In the genomic region with DNA sequence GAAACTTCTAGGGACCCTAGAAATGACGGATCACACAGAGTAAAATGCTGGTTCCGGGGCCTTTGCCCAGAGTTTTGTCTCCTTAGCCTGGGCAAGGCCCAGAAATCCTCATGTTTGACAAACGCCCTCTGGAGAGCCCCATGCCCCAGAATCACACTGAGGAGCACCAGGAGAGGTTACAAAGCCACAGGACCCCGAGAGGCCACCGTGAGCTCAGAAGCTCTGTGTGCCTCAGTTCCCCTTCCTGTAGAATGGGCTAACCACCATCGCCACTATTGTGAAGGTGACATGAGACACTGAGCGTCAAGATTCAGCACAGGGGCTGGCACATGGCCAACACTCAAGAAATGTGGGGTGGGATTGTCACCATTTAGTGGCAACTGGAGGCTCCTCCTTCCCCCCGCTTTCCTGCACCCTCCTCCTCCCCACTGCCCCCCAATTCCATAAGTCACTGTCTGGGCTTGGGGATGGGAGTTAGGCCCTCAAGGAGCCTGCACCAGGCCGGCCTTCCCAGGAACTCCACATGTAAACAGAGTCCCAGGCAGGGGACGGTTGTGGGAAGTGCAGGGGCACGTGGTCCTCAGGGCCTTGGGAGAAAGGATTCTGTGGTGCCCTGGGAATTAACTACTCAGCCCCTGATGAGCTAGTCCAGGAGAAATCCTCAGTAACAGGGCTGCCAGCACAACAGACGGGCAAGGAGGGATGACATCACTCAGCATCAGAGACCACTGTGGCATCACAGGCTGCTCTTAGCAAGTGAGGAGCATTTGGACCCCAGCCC, we compare ENCODE assay signal across 20 cellular contexts. TPM values are rescaled to one million over a fixed set of nuclear protein-coding genes. Genes with fewer than 3 reads are reported as not detected.
A peak's percentile ranks its signal among the peaks of the same experiment; 100 is the strongest.
DNase-seq lines count a peak whose midpoint lies in the region; ATAC-seq, FAIRE-seq and TF ChIP-seq lines count a peak whose summit lies in the region.
"Had no signal": no experiment of that assay in that cellular context is flagged by ENCODE, and none has a peak within 500 bp of the region (broad histone marks: within the 10 kb centered on the region; RNA-seq: fewer than 3 reads in every experiment).

No MANE protein-coding gene starts in this region.

- peak overlapping the region; percentile 71 for H4K91ac ChIP-seq in H1 (replicated peaks; ENCODE audit: insufficient read length, low read length)

- no peaks in the 10 kb centered on the region for H3K9me3 ChIP-seq in HEK293 (ENCODE audit: control insufficient read depth, insufficient read depth, low read depth, low read length)
- no peaks in the 10 kb centered on the region for H3K9me3 ChIP-seq in H1 (ENCODE audit: insufficient read depth in 2 of 2, low read depth in 1 of 2, low read length in 1 of 2)
- no peaks in the 10 kb centered on the region for H3K9me3 ChIP-seq in neural progenitor cell (ENCODE audit: low read depth)
- no peaks in the 10 kb centered on the region for H3K9me3 ChIP-seq in smooth muscle cell (replicated peaks; ENCODE audit: low read depth)
- H3K9me3 ChIP-seq: gastrocnemius medialis, lower lobe of right lung had no signal

- H3K9me3 Mint-ChIP-seq in activated CD4-positive, alpha-beta T cell treated with anti-CD3 and anti-CD28 coated beads, Interleukin-2, amount 10 ng/mL, durations not matched to agents 24 days and 14 days, result no peaks in the 10 kb centered on the region
- H3K9me3 Mint-ChIP-seq in activated CD4-positive, alpha-beta T cell treated with anti-CD3 and anti-CD28 coated beads for 36 hours (ENCODE audit: low read depth), result no peaks in the 10 kb centered on the region
- no peaks in the 10 kb centered on the region for H3K9me3 Mint-ChIP-seq in neural progenitor cell
- H3K9me3 Mint-ChIP-seq: stimulated activated memory B cell treated with anti-CD40 and anti-IgM and Interleukin-4, amounts not matched to agents 10 μg/mL and 1 μg/mL and 100 μg/mL, for 72 hours had no signal

- peaks cover 16% of the 10 kb centered on the region for H3K4me1 Mint-ChIP-seq in activated CD4-positive, alpha-beta T cell treated with anti-CD3 and anti-CD28 coated beads, Interleukin-2, amount 10 ng/mL, durations not matched to agents 24 days and 14 days
- H3K4me1 Mint-ChIP-seq in activated CD4-positive, alpha-beta T cell treated with anti-CD3 and anti-CD28 coated beads for 36 hours, result peaks cover 7% of the 10 kb centered on the region
- peaks cover 14% of the 10 kb centered on the region for H3K4me1 Mint-ChIP-seq in neural progenitor cell

- H3K27me3 ChIP-seq in H1 (replicated peaks in 1 of 4; ENCODE audit: control insufficient read depth in 3 of 4, extremely low read depth in 1 of 4, insufficient read depth in 3 of 4, low read length in 3 of 4), result peaks cover 1 to 18% (median 16%) of the 10 kb centered on the region in 4 experiments
- peaks cover 31% of the 10 kb centered on the region for H3K27me3 ChIP-seq in neural progenitor cell
- H3K27me3 ChIP-seq in smooth muscle cell (ENCODE audit: low read depth), result peaks cover 17% of the 10 kb centered on the region

- H4K20me1 ChIP-seq in H1 (replicated peaks in 1 of 2; ENCODE audit: control insufficient read depth in 1 of 2, insufficient read depth in 2 of 2, low read length in 2 of 2) (no peaks in the 10 kb centered on the region), neural progenitor cell (ENCODE audit: low read depth) (no peaks in the 10 kb centered on the region), smooth muscle cell (ENCODE audit: low read depth) (no peaks in the 10 kb centered on the region)

- no peak for TF ChIP-seq EP300 in H1 (IDR thresholded peaks at IDR 0.05; ENCODE audit: borderline replicate concordance in 1 of 2, low read depth in 2 of 2, low read length in 2 of 2)

- H3F3A ChIP-seq in neural progenitor cell (ENCODE audit: low read depth) (no peaks in the 10 kb centered on the region), smooth muscle cell (ENCODE audit: low read depth) (no peaks in the 10 kb centered on the region)

- WGBS in H1 (ENCODE audit: extremely low coverage in 1 of 2, insufficient coverage in 1 of 2, insufficient read length in 1 of 2, insufficient replicate concordance in 2 of 2, low coverage in 1 of 2, low lambda C conversion rate in 2 of 2, missing lambda C conversion rate in 1 of 2), 2 experiments, result 91% methylated on average over 11 of the region's 12 CpGs; no CpG with 5 or more reads in 1 of the 2 experiments
- 72% methylated on average over 12 of the region's 12 CpGs for WGBS in smooth muscle cell (ENCODE audit: low lambda C conversion rate)

- TF ChIP-seq CTCF in HEK293 (tag by site-specific recombination; IDR thresholded peaks at IDR 0.05), result no peak
- TF ChIP-seq CTCF in H1 (IDR thresholded peaks at IDR 0.05; ENCODE audit: control extremely low read depth in 1 of 3, insufficient read depth in 1 of 3, low read depth in 1 of 3, low read length in 3 of 3), result no peak
- TF ChIP-seq CTCF in neural progenitor cell (IDR thresholded peaks at IDR 0.05), result no peak
- TF ChIP-seq CTCF in smooth muscle cell (IDR thresholded peaks at IDR 0.05; ENCODE audit: borderline replicate concordance, insufficient read depth, poor library complexity, severe bottlenecking), result no peak

- H2BK5ac ChIP-seq in H1 (ENCODE audit: low read depth, low read length), result peak overlapping the region; percentile 41; the same call in 1 of the 2 replicates

- no peak overlapping the region for H3K4me2 ChIP-seq in H1 (ENCODE audit: insufficient read depth in 1 of 2, low read depth in 2 of 2, low read length in 2 of 2)
- H3K4me2 ChIP-seq in neural progenitor cell, result no peak overlapping the region
- H3K4me2 ChIP-seq in smooth muscle cell, result no peak overlapping the region

- DNase-seq in activated CD4-positive, alpha-beta T cell treated with anti-CD3 and anti-CD28 coated beads, Interleukin-2, amount 10 ng/mL, durations not matched to agents 24 days and 14 days, result no peak
- DNase-seq in activated CD4-positive, alpha-beta T cell treated with anti-CD3 and anti-CD28 coated beads for 36 hours, result no peak
- DNase-seq in H1 (ENCODE audit: low read depth in 1 of 2, low spot score in 2 of 2) (no peak), neural progenitor cell (ENCODE audit: low spot score) (no peak), smooth muscle cell (lab: John Stamatoyannopoulos, UW; ENCODE audit: unreplicated experiment) (no peak), H54 (ENCODE audit: insufficient read length, low spot score) (no peak)
- DNase-seq: activated CD8-positive, alpha-beta memory T cell treated with anti-CD3 and anti-CD28 coated beads, Interleukin-2, amount 50 U/mL, for 4 hours; CD4-positive, CD25-positive, alpha-beta regulatory T cell; gastrocnemius medialis; lower lobe of right lung; NCI-H2029; NCI-H524; PC-3; WERI-Rb-1 had no signal

- H2BK20ac ChIP-seq in H1 (ENCODE audit: low read length), result peak overlapping the region; percentile 88; the same call in 1 of the 2 replicates

- TF ChIP-seq POLR2A in H1 (IDR thresholded peaks at IDR 0.05; ENCODE audit: control extremely low read depth in 1 of 2, low read depth in 2 of 2, low read length in 2 of 2) (no peak), H54 (IDR thresholded peaks at IDR 0.05; ENCODE audit: low read depth, low read length) (no peak)

- H3K27ac Mint-ChIP-seq in activated CD4-positive, alpha-beta T cell treated with anti-CD3 and anti-CD28 coated beads, Interleukin-2, amount 10 ng/mL, durations not matched to agents 24 days and 14 days, result no peak overlapping the region
- H3K27ac Mint-ChIP-seq in activated CD4-positive, alpha-beta T cell treated with anti-CD3 and anti-CD28 coated beads for 36 hours, result no peak overlapping the region
- H3K27ac Mint-ChIP-seq in neural progenitor cell, result peak overlapping the region; percentile 78
- H3K27ac Mint-ChIP-seq: stimulated activated memory B cell treated with anti-CD40 and anti-IgM and Interleukin-4, amounts not matched to agents 10 μg/mL and 1 μg/mL and 100 μg/mL, for 72 hours had no signal

- H3K23me2 ChIP-seq in H1 (ENCODE audit: low read depth, low read length), result peaks cover 3% of the 10 kb centered on the region; the same call in 1 of the 2 replicates

- TF ChIP-seq RAD21 in H1 (IDR thresholded peaks at IDR 0.05 in 1 of 2, conservative IDR thresholded peaks at IDR 0.05 in 1 of 2; ENCODE audit: low read depth in 2 of 2, low read length in 2 of 2), result no peak

- H3K27me3 Mint-ChIP-seq in activated CD4-positive, alpha-beta T cell treated with anti-CD3 and anti-CD28 coated beads, Interleukin-2, amount 10 ng/mL, durations not matched to agents 24 days and 14 days, result peaks cover 33% of the 10 kb centered on the region
- H3K27me3 Mint-ChIP-seq in activated CD4-positive, alpha-beta T cell treated with anti-CD3 and anti-CD28 coated beads for 36 hours, result peaks cover 24% of the 10 kb centered on the region
- peaks cover 25% of the 10 kb centered on the region for H3K27me3 Mint-ChIP-seq in neural progenitor cell (ENCODE audit: insufficient read depth, low read depth)

- H2BK15ac ChIP-seq in H1 (ENCODE audit: low read length), result peak overlapping the region; percentile 32; the same call in 1 of the 2 replicates

- CTCF ChIA-PET in activated CD4-positive, alpha-beta T cell treated with anti-CD3 and anti-CD28 coated beads for 36 hours (lab: Charles Lee), result interaction anchor here (1.1 to 1.6 kb wide), 5 partner anchors 8 to 26 kb away, joined by 4 to 14 read pairs (median 4); no protein-coding TSS in a partner anchor
- CTCF ChIA-PET in HEK293 (lab: Yijun Ruan, JAX) (interaction anchor here (0.7 to 2.1 kb wide), 4 partner anchors 10 to 71 kb away, joined by 3 to 5 read pairs (median 4); no protein-coding TSS in a partner anchor), H1 (lab: Charles Lee; ENCODE audit: partially characterized antibody) (interaction anchor here (0.7 to 5.8 kb wide), 20 partner anchors 9 to 752 kb away, joined by 3 to 49 read pairs (median 6); no protein-coding TSS in a partner anchor)

- no peak overlapping the region for H3K4me3 ChIP-seq in HEK293 (ENCODE audit: low read depth, low read length)
- no peak overlapping the region for H3K4me3 ChIP-seq in H1 (ENCODE audit: extremely low read depth in 1 of 4, insufficient read depth in 2 of 4, low read depth in 3 of 4, low read length in 4 of 4)
- H3K4me3 ChIP-seq in neural progenitor cell, result no peak overlapping the region
- H3K4me3 ChIP-seq in smooth muscle cell, result no peak overlapping the region
- H3K4me3 ChIP-seq: gastrocnemius medialis, skin epidermis had no signal

- H3K79me1 ChIP-seq in H1 (ENCODE audit: low read depth, low read length), result no peaks in the 10 kb centered on the region

- H3K56ac ChIP-seq in H1 (replicated peaks; ENCODE audit: insufficient read length, low read depth, low read length), result no peak overlapping the region

- H3K36me3 ChIP-seq in HEK293 (ENCODE audit: control insufficient read depth in 2 of 2, insufficient read depth in 1 of 2, low read length in 2 of 2), result no peaks in the 10 kb centered on the region
- no peaks in the 10 kb centered on the region for H3K36me3 ChIP-seq in H1 (ENCODE audit: control insufficient read depth in 2 of 4, insufficient read depth in 4 of 4, low read length in 3 of 4)
- H3K36me3 ChIP-seq in neural progenitor cell, result no peaks in the 10 kb centered on the region
- no peaks in the 10 kb centered on the region for H3K36me3 ChIP-seq in smooth muscle cell (ENCODE audit: low read depth)
- H3K36me3 ChIP-seq: gastrocnemius medialis, lower lobe of right lung, WERI-Rb-1 had no signal

- H3K4me3 Mint-ChIP-seq in activated CD4-positive, alpha-beta T cell treated with anti-CD3 and anti-CD28 coated beads, Interleukin-2, amount 10 ng/mL, durations not matched to agents 24 days and 14 days, result peak overlapping the region; percentile 51
- H3K4me3 Mint-ChIP-seq in activated CD4-positive, alpha-beta T cell treated with anti-CD3 and anti-CD28 coated beads for 36 hours, result no peak overlapping the region
- H3K4me3 Mint-ChIP-seq in neural progenitor cell, result peak overlapping the region; percentile 73

- H3K23ac ChIP-seq in H1 (ENCODE audit: insufficient read length), result no peak overlapping the region

- no peaks in the 10 kb centered on the region for H3K4me1 ChIP-seq in HEK293 (ENCODE audit: control insufficient read depth, insufficient read depth, low read length)
- H3K4me1 ChIP-seq in H1 (replicated peaks in 1 of 4; ENCODE audit: control insufficient read depth in 3 of 4, insufficient read depth in 4 of 4, low read length in 3 of 4), result peaks cover 0 to 7% (median 3%) of the 10 kb centered on the region in 4 experiments; a peak in 2 of 7 replicates
- H3K4me1 ChIP-seq in neural progenitor cell, result peaks cover 4% of the 10 kb centered on the region
- H3K4me1 ChIP-seq in smooth muscle cell (ENCODE audit: low read depth), result peaks cover 5% of the 10 kb centered on the region

- 0 out of 2 replicates have a peak overlapping the region, but pooled peaks have one; percentile 44 for H2AK5ac ChIP-seq in H1 (ENCODE audit: low read depth, low read length)

- H2AFZ ChIP-seq in H1 (ENCODE audit: low read length) (no peak overlapping the region; the same call in 1 of the 2 replicates), neural progenitor cell (replicated peaks) (no peak overlapping the region), smooth muscle cell (ENCODE audit: low read depth) (no peak overlapping the region)

- intact Hi-C loops in activated CD4-positive, alpha-beta T cell treated with anti-CD3 and anti-CD28 coated beads, Interleukin-2, amount 10 ng/mL, durations not matched to agents 24 days and 14 days (cut with micrococcal nuclease), result no loop called here
- intact Hi-C loops in activated CD4-positive, alpha-beta T cell treated with anti-CD3 and anti-CD28 coated beads for 36 hours (cut with DNase I, micrococcal nuclease), result no loop called here

- H3K79me2 ChIP-seq in H1 (ENCODE audit: control insufficient read depth in 1 of 2, insufficient read depth in 2 of 2, low read length in 2 of 2) (no peaks in the 10 kb centered on the region), neural progenitor cell (ENCODE audit: low read depth) (no peaks in the 10 kb centered on the region), smooth muscle cell (ENCODE audit: low read depth) (no peaks in the 10 kb centered on the region)

- no peak overlapping the region for H3K4ac ChIP-seq in H1 (replicated peaks; ENCODE audit: insufficient read length, low read depth, low read length)

- H3K27ac ChIP-seq in HEK293 (ENCODE audit: extremely low read depth, low read depth, low read length) (no peak overlapping the region), H1 (ENCODE audit: low read depth, low read length) (no peak overlapping the region), neural progenitor cell (no peak overlapping the region), smooth muscle cell (ENCODE audit: low read depth) (no peak overlapping the region)
- H3K27ac ChIP-seq: gastrocnemius medialis, skin epidermis, WERI-Rb-1 had no signal

- no peak overlapping the region for H4K8ac ChIP-seq in H1 (ENCODE audit: extremely low read depth, insufficient read depth, low read length)

- H3K18ac ChIP-seq in H1 (ENCODE audit: extremely low read depth, low read length), result peak overlapping the region; percentile 65; the same call in 1 of the 2 replicates

- FAIRE-seq in H1 (lab: Jason Lieb, UNC), result no peak
- FAIRE-seq in H54 (lab: Jason Lieb, UNC), result no peak
- FAIRE-seq: endometrium had no signal

- H3K14ac ChIP-seq in H1 (ENCODE audit: insufficient read length), result no peak overlapping the region

- H3K9ac ChIP-seq in H1 (replicated peaks in 1 of 4; ENCODE audit: extremely low read depth in 1 of 4, low read depth in 3 of 4, low read length in 3 of 4) (no peak overlapping the region; a peak in 1 of 7 replicates), neural progenitor cell (no peak overlapping the region), smooth muscle cell (ENCODE audit: low read depth) (no peak overlapping the region)

- H4K5ac ChIP-seq in H1 (ENCODE audit: insufficient read length, low read depth, low read length), result no peak overlapping the region

- no peak overlapping the region for H2BK120ac ChIP-seq in H1 (replicated peaks; ENCODE audit: low read depth, low read length)

- POLR2A ChIA-PET in activated CD4-positive, alpha-beta T cell treated with anti-CD3 and anti-CD28 coated beads for 36 hours (lab: Charles Lee), result no interaction called here
- POLR2A ChIA-PET in HEK293 (lab: Yijun Ruan, JAX) (interaction anchor here (1.8 kb wide), 1 partner anchor 67 kb away, joined by 8 read pairs; a partner anchor contains a TSS), H1 (lab: Charles Lee; ENCODE audit: partially characterized antibody) (interaction anchor here (1.3 to 1.8 kb wide), 6 partner anchors 10 to 83 kb away, joined by 3 to 6 read pairs (median 4); a partner anchor contains a TSS)

- peak overlapping the region; percentile 92; the same call in 1 of the 2 replicates for H2BK12ac ChIP-seq in H1 (ENCODE audit: low read depth, low read length)

- ATAC-seq in activated CD4-positive, alpha-beta T cell treated with anti-CD3 and anti-CD28 coated beads for 36 hours, result no peak
- no peak for ATAC-seq in GM19463 (IDR thresholded peaks at IDR 0.05; ENCODE audit: unreplicated experiment)
- ATAC-seq: PC-3; stimulated activated memory B cell treated with anti-CD40 and anti-IgM and Interleukin-4, amounts not matched to agents 10 μg/mL and 1 μg/mL and 100 μg/mL, for 72 hours had no signal

- no peaks in the 10 kb centered on the region for H3K36me3 Mint-ChIP-seq in activated CD4-positive, alpha-beta T cell treated with anti-CD3 and anti-CD28 coated beads, Interleukin-2, amount 10 ng/mL, durations not matched to agents 24 days and 14 days (ENCODE audit: low read depth)
- no peaks in the 10 kb centered on the region for H3K36me3 Mint-ChIP-seq in activated CD4-positive, alpha-beta T cell treated with anti-CD3 and anti-CD28 coated beads for 36 hours (ENCODE audit: low read depth)
- H3K36me3 Mint-ChIP-seq in neural progenitor cell, result no peaks in the 10 kb centered on the region
- H3K36me3 Mint-ChIP-seq: CD4-positive, CD25-positive, alpha-beta regulatory T cell; stimulated activated memory B cell treated with anti-CD40 and anti-IgM and Interleukin-4, amounts not matched to agents 10 μg/mL and 1 μg/mL and 100 μg/mL, for 72 hours had no signal

RNA-seq across cellular contexts. Expression of a gene that starts 1.4 kb away (rescaled TPM):
- 0.09 TPM in 1 of 2 replicates, not detected in the other for total RNA-seq in activated CD4-positive, alpha-beta T cell treated with anti-CD3 and anti-CD28 coated beads, Interleukin-2, amount 10 ng/mL, durations not matched to agents 24 days and 14 days
- total RNA-seq in activated CD4-positive, alpha-beta T cell treated with anti-CD3 and anti-CD28 coated beads for 36 hours, result not detected
- 0.46 and 0.56 TPM in 2 replicates for total RNA-seq in H1 (2021; fragmentation: NEBNext Ultra II Directional; extraction: Animal tissue kit (Norgen Biotek cat#: 25700))
- polyA plus RNA-seq in H1 (2011; rRNA removed), result 1.5 and 2.0 TPM in 2 replicates
- polyA plus RNA-seq in H1 (2011; cell fraction: cytosol; rRNA removed), result 1.0 TPM
- polyA plus RNA-seq in H1 (2011; cell fraction: nucleus; rRNA removed), result 1.5 TPM
- 0.40 to 0.78 TPM (median 0.60 TPM) in 4 replicates for polyA plus RNA-seq in H1 (2012, experiment 1 of 2)
- polyA plus RNA-seq in H1 (2012, experiment 2 of 2), result 0.38 TPM
- 0.77 TPM for polyA plus RNA-seq in H1 (2013, experiment 1 of 2)
- 0.83 TPM for polyA plus RNA-seq in H1 (2013, experiment 2 of 2)
- 0.78 and 1.2 TPM in 2 replicates for polyA minus RNA-seq in H1 (2011; rRNA and poly(A)+ RNA removed)
- 0.44 TPM for polyA minus RNA-seq in H1 (2011; cell fraction: cytosol; rRNA and poly(A)+ RNA removed)
- polyA minus RNA-seq in H1 (2011; cell fraction: nucleus; rRNA and poly(A)+ RNA removed), result 0.90 TPM
- 0.52 and 0.56 TPM in 2 replicates for total RNA-seq in neural progenitor cell (ENCODE audit: low replicate concordance)
- not detected in 2 replicates for total RNA-seq in smooth muscle cell
- not detected in 2 replicates for polyA plus RNA-seq in smooth muscle cell
- total RNA-seq: A172, PC-3 had no signal
